Comparison of ENCODE assay signal across 20 cellular contexts in genomic region chr2:68790600-68790999, GRCh38. TPM values are rescaled to one million over a fixed set of nuclear protein-coding genes. Genes with fewer than 3 reads are reported as not detected.
DNase-seq lines count a peak whose midpoint lies in the region; ATAC-seq and TF ChIP-seq lines count a peak whose summit lies in the region.
"Had no signal": no experiment of that assay in that cellular context is flagged by ENCODE, and none has a peak within 500 bp of the region (broad histone marks: within the 10 kb centered on the region; RNA-seq: fewer than 3 reads in every experiment).

No MANE protein-coding gene starts in this region.

- no peak overlapping the region for H3K4me3 Mint-ChIP-seq in CD4-positive, alpha-beta T cell
- H3K4me3 Mint-ChIP-seq in IgD-negative memory B cell, result peak overlapping the region; percentile 53 to 88 (median 72)
- H3K4me3 Mint-ChIP-seq in activated naive CD8-positive, alpha-beta T cell treated with anti-CD3 and anti-CD28 coated beads for 36 hours, result no peak overlapping the region
- H3K4me3 Mint-ChIP-seq in naive thymus-derived CD4-positive, alpha-beta T cell, result no peak overlapping the region

- in situ Hi-C loops in GM13976 (cut with MboI; ENCODE audit: low sequenced_read_pairs, unreplicated experiment), result no loop called here

- no peaks in the 10 kb centered on the region for H3K9me3 ChIP-seq in CD4-positive, alpha-beta T cell (ENCODE audit: control insufficient read depth, low read length)
- H3K9me3 ChIP-seq in naive thymus-derived CD4-positive, alpha-beta T cell (ENCODE audit: control insufficient read depth in 2 of 3, low read length in 3 of 3), result no peaks in the 10 kb centered on the region
- H3K9me3 ChIP-seq: pancreas, tibial artery had no signal

- no peak for ATAC-seq in CD4-positive, alpha-beta T cell (ENCODE audit: poor library complexity)
- ATAC-seq in naive thymus-derived CD4-positive, alpha-beta T cell, result no peak
- ATAC-seq in GM21619 (IDR thresholded peaks at IDR 0.05; ENCODE audit: unreplicated experiment), result no peak
- ATAC-seq: left cardiac atrium, Panc1, pancreas had no signal

- H3K36me3 ChIP-seq in naive thymus-derived CD4-positive, alpha-beta T cell (ENCODE audit: control insufficient read depth in 2 of 3, insufficient read depth in 3 of 3, low read length in 3 of 3), result peaks cover 16 to 55% (median 31%) of the 10 kb centered on the region in 3 experiments
- H3K36me3 ChIP-seq: pancreas, tibial artery had no signal

- no peak for DNase-seq in CD4-positive, alpha-beta T cell
- DNase-seq in activated naive CD8-positive, alpha-beta T cell treated with anti-CD3 and anti-CD28 coated beads for 36 hours, result no peak
- no peak for DNase-seq in naive thymus-derived CD4-positive, alpha-beta T cell
- no peak for DNase-seq in SKM-1 treated with dmso at 0.1 percent for 144 hours (lab: John Stamatoyannopoulos, UW; ENCODE audit: unreplicated experiment)
- no peak for DNase-seq in GM13976 (ENCODE audit: low spot score)
- DNase-seq: activated CD8-positive, alpha-beta memory T cell treated with anti-CD3 and anti-CD28 coated beads, Interleukin-2, amount 50 U/mL, for 4 hours; amniotic stem cell; C1 segment of cervical spinal cord; central memory CD4-positive, alpha-beta T cell; DMS79 treated with DMSO at 0.1 percent for 48 hours; hippocampal formation; left cardiac atrium; NCI-H748 treated with DMSO at 0.1 percent for 48 hours; pancreas; stimulated activated CD4-positive, alpha-beta T cell treated with anti-CD3 and anti-CD28 coated beads, Interleukin-4, amount 100 ng/mL, for 24 hours; stimulated activated CD8-positive, alpha-beta memory T cell treated with anti-CD3 and anti-CD28 coated beads, Interleukin-4, amount 100 ng/mL, for 48 hours; tibial artery had no signal

- H3K4me1 ChIP-seq in naive thymus-derived CD4-positive, alpha-beta T cell (ENCODE audit: control insufficient read depth in 2 of 2, insufficient read depth in 2 of 2, low read length in 2 of 2), result peaks cover 15 to 46% of the 10 kb centered on the region in 2 donors
- H3K4me1 ChIP-seq: pancreas, tibial artery had no signal

- H3K9me3 Mint-ChIP-seq in CD4-positive, alpha-beta T cell, result no peaks in the 10 kb centered on the region
- peaks cover 0 to 3% (median 0%) of the 10 kb centered on the region in 3 donors for H3K9me3 Mint-ChIP-seq in IgD-negative memory B cell
- no peaks in the 10 kb centered on the region for H3K9me3 Mint-ChIP-seq in activated naive CD8-positive, alpha-beta T cell treated with anti-CD3 and anti-CD28 coated beads for 36 hours
- H3K9me3 Mint-ChIP-seq in naive thymus-derived CD4-positive, alpha-beta T cell, result no peaks in the 10 kb centered on the region

- peak overlapping the region; percentile 37 for H3K27ac ChIP-seq in CD4-positive, alpha-beta T cell (ENCODE audit: low read depth, low read length)
- H3K27ac ChIP-seq in naive thymus-derived CD4-positive, alpha-beta T cell (ENCODE audit: low read depth, low read length), result peak overlapping the region; percentile 18
- H3K27ac ChIP-seq: pancreas, tibial artery had no signal

- CTCF ChIA-PET in CD4-positive, alpha-beta T cell (lab: Charles Lee), result interaction anchor here (1.3 kb wide), 1 partner anchor 81 kb away, joined by 4 read pairs; no protein-coding TSS in a partner anchor
- CTCF ChIA-PET in naive thymus-derived CD4-positive, alpha-beta T cell (lab: Charles Lee), result interaction anchor here (0.6 to 1.3 kb wide), 2 partner anchors 39 to 44 kb away, joined by 3 read pairs; no protein-coding TSS in a partner anchor

- POLR2A ChIA-PET in CD4-positive, alpha-beta T cell (lab: Charles Lee), result interaction anchor here (0.7 to 3.3 kb wide), 6 partner anchors 11 to 324 kb away, joined by 3 to 20 read pairs (median 4); partner anchors contain the start of genes APLF and FBXO48
- POLR2A ChIA-PET in naive thymus-derived CD4-positive, alpha-beta T cell (lab: Charles Lee), result interaction anchor here (0.8 to 5.8 kb wide), 6 partner anchors 16 to 76 kb away, joined by 3 to 38 read pairs (median 4); no protein-coding TSS in a partner anchor

- no peaks in the 10 kb centered on the region for H3K27me3 Mint-ChIP-seq in CD4-positive, alpha-beta T cell
- no peaks in the 10 kb centered on the region for H3K27me3 Mint-ChIP-seq in IgD-negative memory B cell
- no peaks in the 10 kb centered on the region for H3K27me3 Mint-ChIP-seq in activated naive CD8-positive, alpha-beta T cell treated with anti-CD3 and anti-CD28 coated beads for 36 hours
- no peaks in the 10 kb centered on the region for H3K27me3 Mint-ChIP-seq in naive thymus-derived CD4-positive, alpha-beta T cell

- intact Hi-C loops in CD4-positive, alpha-beta T cell (cut with DNase I, micrococcal nuclease), result no loop called here
- intact Hi-C loops in naive thymus-derived CD4-positive, alpha-beta T cell (cut with micrococcal nuclease), result no loop called here

- H3K36me3 Mint-ChIP-seq in CD4-positive, alpha-beta T cell (ENCODE audit: low read depth), result peaks cover 56% of the 10 kb centered on the region
- peaks cover 29% of the 10 kb centered on the region for H3K36me3 Mint-ChIP-seq in IgD-negative memory B cell
- peaks cover 56% of the 10 kb centered on the region for H3K36me3 Mint-ChIP-seq in activated naive CD8-positive, alpha-beta T cell treated with anti-CD3 and anti-CD28 coated beads for 36 hours
- peaks cover 20 to 55% (median 43%) of the 10 kb centered on the region in 5 donors for H3K36me3 Mint-ChIP-seq in naive thymus-derived CD4-positive, alpha-beta T cell

- no peak overlapping the region for H3K4me3 ChIP-seq in naive thymus-derived CD4-positive, alpha-beta T cell (ENCODE audit: low read length)
- H3K4me3 ChIP-seq: pancreas, tibial artery had no signal

- H3K4me1 Mint-ChIP-seq in CD4-positive, alpha-beta T cell (ENCODE audit: low read depth), result peaks cover 59% of the 10 kb centered on the region
- peaks cover 48 to 65% (median 54%) of the 10 kb centered on the region in 3 donors for H3K4me1 Mint-ChIP-seq in IgD-negative memory B cell
- H3K4me1 Mint-ChIP-seq in activated naive CD8-positive, alpha-beta T cell treated with anti-CD3 and anti-CD28 coated beads for 36 hours, result peaks cover 55% of the 10 kb centered on the region
- peaks cover 39 to 58% (median 54%) of the 10 kb centered on the region in 7 donors for H3K4me1 Mint-ChIP-seq in naive thymus-derived CD4-positive, alpha-beta T cell

- H3K27me3 ChIP-seq in CD4-positive, alpha-beta T cell (ENCODE audit: control insufficient read depth, insufficient read depth, low read length), result no peaks in the 10 kb centered on the region
- no peaks in the 10 kb centered on the region for H3K27me3 ChIP-seq in naive thymus-derived CD4-positive, alpha-beta T cell (ENCODE audit: control insufficient read depth in 2 of 2, insufficient read depth in 2 of 2, low read length in 2 of 2)
- H3K27me3 ChIP-seq: pancreas, tibial artery had no signal

- peak overlapping the region; percentile 91 for H3K27ac Mint-ChIP-seq in CD4-positive, alpha-beta T cell
- peak overlapping the region in 1 of 3 donors; percentile 86 for H3K27ac Mint-ChIP-seq in IgD-negative memory B cell
- peak overlapping the region; percentile 73 for H3K27ac Mint-ChIP-seq in activated naive CD8-positive, alpha-beta T cell treated with anti-CD3 and anti-CD28 coated beads for 36 hours
- peak overlapping the region; percentile 40 to 94 (median 86) for H3K27ac Mint-ChIP-seq in naive thymus-derived CD4-positive, alpha-beta T cell

- TF ChIP-seq CTCF in CD4-positive, alpha-beta T cell (IDR thresholded peaks at IDR 0.05), result no peak
- no peak for TF ChIP-seq CTCF in GM13976 (IDR thresholded peaks at IDR 0.05; ENCODE audit: borderline replicate concordance, control extremely low read depth, extremely low read depth, insufficient read depth, missing control alignments)

RNA-seq across cellular contexts. Expression of gene ARHGAP25, which starts 56.0 kb away (rescaled TPM):
- 10 to 100 TPM; 39.3 to 41.8 TPM for total RNA-seq in CD4-positive, alpha-beta T cell
- 217 TPM for polyA plus RNA-seq in IgD-negative memory B cell
- total RNA-seq in activated naive CD8-positive, alpha-beta T cell treated with anti-CD3 and anti-CD28 coated beads for 36 hours, result 10 to 100 TPM; 47.4 to 51.0 TPM
- 100 to 1,000 TPM in 4 of 5 experiments, 10 to 100 TPM in 1; 68.2 to 139 (median 116) TPM for total RNA-seq in naive thymus-derived CD4-positive, alpha-beta T cell
- polyA plus RNA-seq in naive thymus-derived CD4-positive, alpha-beta T cell, result 100 to 1,000 TPM in 1 of 2 donors, 10 to 100 TPM in 1; 63.3 to 134 TPM

Comparison
In these comparisons a context has a peak if more than half of its experiments do, and no peak if none do; other contexts are left out.
1. H3K4me3 Mint-ChIP-seq: peak in IgD-negative memory B cell (4 of 4); none in CD4-positive, alpha-beta T cell (single experiment), activated naive CD8-positive, alpha-beta T cell treated with anti-CD3 and anti-CD28 coated beads for 36 hours (single experiment) and naive thymus-derived CD4-positive, alpha-beta T cell (0 of 10).